ENCODE assay signal across 17 cellular contexts in the genomic region with DNA sequence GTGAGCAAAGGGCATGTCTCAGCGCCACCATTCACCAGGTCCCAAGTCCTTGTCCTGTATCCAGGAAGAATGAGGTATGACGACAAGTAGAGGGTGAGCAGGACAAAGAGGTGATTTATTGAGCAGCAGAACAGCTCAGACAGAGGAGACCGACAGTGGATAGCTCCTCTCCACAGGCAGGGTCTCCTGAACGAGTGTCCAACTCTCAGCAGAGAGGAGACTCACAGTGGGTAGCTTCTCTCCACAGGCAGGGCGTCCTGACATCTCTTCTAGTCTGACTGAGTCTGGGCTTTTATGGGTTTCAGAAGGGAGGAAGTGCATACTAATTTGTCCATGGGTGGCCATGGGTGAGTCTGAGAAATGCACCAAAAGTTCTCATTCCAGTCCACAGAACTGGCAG.
DNase-seq lines count a peak whose midpoint lies in the region; ATAC-seq and TF ChIP-seq lines count a peak whose summit lies in the region.
"Had no signal": no experiment of that assay in that cellular context is flagged by ENCODE, and none has a peak within 500 bp of the region (broad histone marks: within the 10 kb centered on the region; RNA-seq: fewer than 3 reads in every experiment).

No MANE protein-coding gene starts in this region.

- H3K9me3 ChIP-seq in right atrium auricular region = no peaks in the 10 kb centered on the region
- H3K9me3 ChIP-seq in RWPE2 (ENCODE audit: severe bottlenecking) = no peaks in the 10 kb centered on the region
- no peaks in the 10 kb centered on the region for H3K9me3 ChIP-seq in esophagus squamous epithelium

- H3K36me3 Mint-ChIP-seq in activated T-helper 2 cell treated with anti-CD3 and anti-CD28 coated beads, Interferon-gamma antibody, Interleukin-2, Interleukin-4, amounts not matched to agents 10 μg/mL and 5 μg/mL and 100 μg/mL, durations not matched to agents 14 hours and 24 hours and 36 hours (ENCODE audit: low read depth) = no peaks in the 10 kb centered on the region
- H3K36me3 Mint-ChIP-seq: CD4-positive, alpha-beta memory T cell had no signal

- DNase-seq in right atrium auricular region (ENCODE audit: low spot score) (peak; percentile 23), left ventricle myocardium superior (no peak), RWPE2 (ENCODE audit: low spot score) (peak; percentile 60), ecto neural progenitor cell (ENCODE audit: low spot score) (peak; percentile 19), esophagus squamous epithelium (lab: John Stamatoyannopoulos, UW) (no peak)
- DNase-seq in activated T-helper 2 cell treated with anti-CD3 and anti-CD28 coated beads, Interferon-gamma antibody, Interleukin-2, Interleukin-4, amounts not matched to agents 10 μg/mL and 5 μg/mL and 100 μg/mL, durations not matched to agents 14 hours and 24 hours and 36 hours (ENCODE audit: low spot score) = no peak
- DNase-seq: C1 segment of cervical spinal cord; Calu3; CD4-positive, alpha-beta memory T cell; COR-L47; DMS53; DMS79 treated with DMSO at 0.1 percent for 48 hours; GF-D8; H9; HFFc6 had no signal

- no peak overlapping the region for H3K4me3 Mint-ChIP-seq in activated T-helper 2 cell treated with anti-CD3 and anti-CD28 coated beads, Interferon-gamma antibody, Interleukin-2, Interleukin-4, amounts not matched to agents 10 μg/mL and 5 μg/mL and 100 μg/mL, durations not matched to agents 14 hours and 24 hours and 36 hours (ENCODE audit: low read depth)
- H3K4me3 Mint-ChIP-seq: CD4-positive, alpha-beta memory T cell; GM23338; H9; HFFc6 had no signal

- no peak overlapping the region for H3K4me3 ChIP-seq in right atrium auricular region
- H3K4me3 ChIP-seq in RWPE2 (ENCODE audit: severe bottlenecking) = no peak overlapping the region
- no peak overlapping the region for H3K4me3 ChIP-seq in esophagus squamous epithelium
- H3K4me3 ChIP-seq: GM23338 had no signal

- H3K9me3 Mint-ChIP-seq in activated T-helper 2 cell treated with anti-CD3 and anti-CD28 coated beads, Interferon-gamma antibody, Interleukin-2, Interleukin-4, amounts not matched to agents 10 μg/mL and 5 μg/mL and 100 μg/mL, durations not matched to agents 14 hours and 24 hours and 36 hours = no peaks in the 10 kb centered on the region
- H3K9me3 Mint-ChIP-seq: CD4-positive, alpha-beta memory T cell; GM23338; H9; HFFc6 had no signal

- no peak for TF ChIP-seq POLR2A in esophagus squamous epithelium (IDR thresholded peaks at IDR 0.05)

- intact Hi-C loops in left ventricle myocardium superior (cut with micrococcal nuclease) (no loop called here), esophagus squamous epithelium (cut with DNase I) (no loop called here)
- intact Hi-C loops in activated T-helper 2 cell treated with anti-CD3 and anti-CD28 coated beads, Interferon-gamma antibody, Interleukin-2, Interleukin-4, amounts not matched to agents 10 μg/mL and 5 μg/mL and 100 μg/mL, durations not matched to agents 14 hours and 24 hours and 36 hours (cut with micrococcal nuclease) = no loop called here

- H3K27ac ChIP-seq in right atrium auricular region (no peak overlapping the region), RWPE2 (ENCODE audit: poor library complexity, severe bottlenecking) (no peak overlapping the region), esophagus squamous epithelium (no peak overlapping the region)

- H3K27me3 Mint-ChIP-seq in activated T-helper 2 cell treated with anti-CD3 and anti-CD28 coated beads, Interferon-gamma antibody, Interleukin-2, Interleukin-4, amounts not matched to agents 10 μg/mL and 5 μg/mL and 100 μg/mL, durations not matched to agents 14 hours and 24 hours and 36 hours (ENCODE audit: low read depth) = peaks cover 6% of the 10 kb centered on the region

- H3K4me1 Mint-ChIP-seq in activated T-helper 2 cell treated with anti-CD3 and anti-CD28 coated beads, Interferon-gamma antibody, Interleukin-2, Interleukin-4, amounts not matched to agents 10 μg/mL and 5 μg/mL and 100 μg/mL, durations not matched to agents 14 hours and 24 hours and 36 hours (ENCODE audit: low read depth) = no peaks in the 10 kb centered on the region
- H3K4me1 Mint-ChIP-seq: CD4-positive, alpha-beta memory T cell; GM23338 had no signal

- H3K36me3 ChIP-seq in right atrium auricular region (no peaks in the 10 kb centered on the region), RWPE2 (ENCODE audit: low read depth) (no peaks in the 10 kb centered on the region), esophagus squamous epithelium (no peaks in the 10 kb centered on the region)

- H3K27ac Mint-ChIP-seq in activated T-helper 2 cell treated with anti-CD3 and anti-CD28 coated beads, Interferon-gamma antibody, Interleukin-2, Interleukin-4, amounts not matched to agents 10 μg/mL and 5 μg/mL and 100 μg/mL, durations not matched to agents 14 hours and 24 hours and 36 hours = no peak overlapping the region
- H3K27ac Mint-ChIP-seq: CD4-positive, alpha-beta memory T cell; GM23338; H9; HFFc6 had no signal

- H3K27me3 ChIP-seq in right atrium auricular region (no peaks in the 10 kb centered on the region), RWPE2 (ENCODE audit: insufficient read depth, poor library complexity, severe bottlenecking) (no peaks in the 10 kb centered on the region), esophagus squamous epithelium (peaks cover 0 to 15% (median 0%) of the 10 kb centered on the region in 4 donors)

- H3K4me1 ChIP-seq in right atrium auricular region = peaks cover 0 to 18% of the 10 kb centered on the region in 2 donors
- peaks cover 3% of the 10 kb centered on the region for H3K4me1 ChIP-seq in RWPE2 (ENCODE audit: insufficient read depth, poor library complexity, severe bottlenecking)
- peaks cover 0 to 14% (median 10%) of the 10 kb centered on the region in 3 donors for H3K4me1 ChIP-seq in esophagus squamous epithelium

- TF ChIP-seq CTCF in right atrium auricular region (IDR thresholded peaks at IDR 0.05) (no peak), RWPE2 (IDR thresholded peaks at IDR 0.05; ENCODE audit: poor library complexity, severe bottlenecking) (no peak), esophagus squamous epithelium (IDR thresholded peaks at IDR 0.05) (no peak)

- ATAC-seq in left ventricle myocardium superior (no peak), RWPE2 (ENCODE audit: low read depth) (no peak)
- ATAC-seq: GM23338, HCT116 had no signal

- 70 to 80% methylated on average over 3 of the region's 5 CpGs for WGBS in esophagus squamous epithelium, 2 donors

Comparison
In these comparisons a context has a peak if more than half of its experiments do, and no peak if none do; other contexts are left out.
1. DNase-seq: peak in right atrium auricular region (single experiment), RWPE2 (single experiment) and ecto neural progenitor cell (single experiment); none in left ventricle myocardium superior (single experiment), activated T-helper 2 cell treated with anti-CD3 and anti-CD28 coated beads, Interferon-gamma antibody, Interleukin-2, Interleukin-4, amounts not matched to agents 10 μg/mL and 5 μg/mL and 100 μg/mL, durations not matched to agents 14 hours and 24 hours and 36 hours (single experiment) and esophagus squamous epithelium (single experiment).